29 cellular contexts compared by ENCODE assay signal in the genomic region with DNA sequence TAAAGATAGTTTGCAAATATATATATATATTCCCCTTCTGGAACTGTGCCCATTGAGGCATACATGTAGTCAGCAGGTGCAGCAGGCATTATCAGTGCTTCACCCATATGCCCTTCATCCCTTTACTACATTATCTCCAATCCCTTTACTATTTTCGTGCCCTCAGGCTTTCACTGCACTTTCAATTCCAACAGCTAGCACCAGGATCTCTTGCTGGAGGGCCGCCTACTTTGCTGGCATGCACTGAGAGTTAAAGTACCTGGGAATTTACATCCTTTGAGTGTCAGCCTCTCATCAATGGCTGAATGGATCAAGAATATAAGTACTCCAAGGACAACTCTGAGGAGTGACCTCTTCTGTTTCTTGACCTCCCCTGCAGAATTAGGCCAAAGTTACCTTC.
DNase-seq lines count a peak whose midpoint lies in the region; TF ChIP-seq lines count a peak whose summit lies in the region.
"Had no signal": no experiment of that assay in that cellular context is flagged by ENCODE, and none has a peak within 500 bp of the region (broad histone marks: within the 10 kb centered on the region; RNA-seq: fewer than 3 reads in every experiment).

No MANE protein-coding gene starts in this region.

- DNase-seq in trophoblast cell = peak; percentile 27 to 60
- peak; percentile 52 to 71 for DNase-seq in thyroid gland
- DNase-seq in stimulated activated CD4-positive, alpha-beta T cell treated with anti-CD3 and anti-CD28 coated beads, Interleukin-4, amount 100 ng/mL, for 1 hour = no peak
- DNase-seq in NCI-H774 (lab: John Stamatoyannopoulos, UW) = no peak
- DNase-seq: 8988T; ACHN; AML-193; BE2C; C1 segment of cervical spinal cord; Caco-2; Calu3; CD4-positive, alpha-beta memory T cell; CD4-positive, alpha-beta T cell; CD4-positive, CD25-positive, alpha-beta regulatory T cell; CD8-positive, alpha-beta memory T cell; CD8-positive, alpha-beta T cell; COR-L47; DMS 273 treated with DMSO at 0.1 percent for 48 hours; DMS153; DMS53; DMS79; DMS79 treated with DMSO at 0.1 percent for 48 hours; DND-41; EL had no signal

- no peak overlapping the region for H3K4ac ChIP-seq in trophoblast cell (ENCODE audit: low read depth, low read length)

- TF ChIP-seq POLR2A in thyroid gland (IDR thresholded peaks at IDR 0.05) = no peak

- no peak overlapping the region for H4K91ac ChIP-seq in trophoblast cell (ENCODE audit: low read depth, low read length)

- H3K18ac ChIP-seq in trophoblast cell (ENCODE audit: low read length) = no peak overlapping the region

- H3K4me3 ChIP-seq in trophoblast cell (ENCODE audit: low read depth, low read length) = no peak overlapping the region
- H3K4me3 ChIP-seq in thyroid gland (replicated peaks in 1 of 3) = no peak overlapping the region
- H3K4me3 ChIP-seq: A549; BLaER1; BLaER1 treated with 17β-estradiol and CSF1 and Interleukin-3, amounts not matched to agents 10 nM and 100 nM had no signal

- WGBS in trophoblast cell (ENCODE audit: extremely low coverage, insufficient coverage, insufficient read length) = no CpG with 5 or more reads among the region's 2 CpGs
- 31 to 34% methylated on average over 2 of the region's 2 CpGs for WGBS in thyroid gland, 2 donors

- no peak overlapping the region for H2BK120ac ChIP-seq in trophoblast cell (ENCODE audit: insufficient read depth, low read length, poor library complexity)

- no peak overlapping the region for H3K14ac ChIP-seq in trophoblast cell (ENCODE audit: low read length)

- no peak overlapping the region for H2AK5ac ChIP-seq in trophoblast cell (ENCODE audit: low read length)

- H3K27ac ChIP-seq in trophoblast cell (ENCODE audit: low read depth, low read length) (no peak overlapping the region), thyroid gland (peak overlapping the region in 1 of 3 donors; percentile 6)
- H3K27ac ChIP-seq: 22Rv1; A549; BLaER1; BLaER1 treated with 17β-estradiol and CSF1 and Interleukin-3, amounts not matched to agents 10 nM and 100 nM; C4-2B had no signal

- no peak overlapping the region for H3K23ac ChIP-seq in trophoblast cell (ENCODE audit: low read length)

- H4K12ac ChIP-seq in trophoblast cell (ENCODE audit: low read depth, low read length) = no peak overlapping the region

- H3K36me3 ChIP-seq in trophoblast cell (ENCODE audit: control insufficient read depth in 1 of 2, insufficient read depth in 2 of 2, low read length in 2 of 2) (no peaks in the 10 kb centered on the region), thyroid gland (no peaks in the 10 kb centered on the region)
- H3K36me3 ChIP-seq: BE2C; BLaER1; BLaER1 treated with 17β-estradiol and CSF1 and Interleukin-3, amounts not matched to agents 10 nM and 100 nM had no signal

- intact Hi-C loops in thyroid gland (cut with DNase I) = no loop called here

- no peaks in the 10 kb centered on the region for H3K79me2 ChIP-seq in trophoblast cell (ENCODE audit: control insufficient read depth, insufficient read depth, low read length, poor library complexity)

- TF ChIP-seq CTCF in thyroid gland (IDR thresholded peaks at IDR 0.05) = no peak

- no peak overlapping the region for H3K4me2 ChIP-seq in trophoblast cell (ENCODE audit: low read length)
- H3K4me2 ChIP-seq: A549; BLaER1; BLaER1 treated with 17β-estradiol and CSF1 and Interleukin-3, amounts not matched to agents 10 nM and 100 nM had no signal

- no peak overlapping the region for H2BK12ac ChIP-seq in trophoblast cell (ENCODE audit: low read length)

- peaks cover 5% of the 10 kb centered on the region for H3K79me1 ChIP-seq in trophoblast cell (ENCODE audit: low read length)

- H4K8ac ChIP-seq in trophoblast cell (ENCODE audit: low read depth, low read length) = no peak overlapping the region

- no peak overlapping the region for H2AFZ ChIP-seq in trophoblast cell (ENCODE audit: insufficient read depth, low read length, poor library complexity)

- H3K4me1 ChIP-seq in trophoblast cell (ENCODE audit: control insufficient read depth in 1 of 2, insufficient read depth in 2 of 2, low read length in 2 of 2) (peaks cover 4 to 17% of the 10 kb centered on the region in 2 experiments), thyroid gland (peaks cover 0 to 3% of the 10 kb centered on the region in 2 donors)
- H3K4me1 ChIP-seq: A549, BE2C, Caco-2 had no signal

- H3K9me3 ChIP-seq in trophoblast cell (ENCODE audit: insufficient read depth, low read depth, low read length) (no peaks in the 10 kb centered on the region), thyroid gland (no peaks in the 10 kb centered on the region)
- H3K9me3 ChIP-seq: A549, BE2C, BLaER1, Caco-2 had no signal

- H3K9ac ChIP-seq in trophoblast cell (ENCODE audit: low read length) = no peak overlapping the region
- H3K9ac ChIP-seq: BLaER1; BLaER1 treated with 17β-estradiol and CSF1 and Interleukin-3, amounts not matched to agents 10 nM and 100 nM had no signal

- no peak overlapping the region for H2BK5ac ChIP-seq in trophoblast cell (ENCODE audit: low read depth, low read length, poor library complexity)

- no peaks in the 10 kb centered on the region for H3K27me3 ChIP-seq in trophoblast cell (ENCODE audit: insufficient read depth, low read length)
- H3K27me3 ChIP-seq in thyroid gland = no peaks in the 10 kb centered on the region
- H3K27me3 ChIP-seq: BE2C; BLaER1; BLaER1 treated with 17β-estradiol and CSF1 and Interleukin-3, amounts not matched to agents 10 nM and 100 nM had no signal

Comparison
In these comparisons a context has a peak if more than half of its experiments do, and no peak if none do; other contexts are left out.
1. DNase-seq: peak in trophoblast cell (2 of 2) and thyroid gland (2 of 2); none in stimulated activated CD4-positive, alpha-beta T cell treated with anti-CD3 and anti-CD28 coated beads, Interleukin-4, amount 100 ng/mL, for 1 hour (single experiment) and NCI-H774 (single experiment).